27 cellular contexts compared by ENCODE assay signal in genomic region chrX:132044953-132045352, GRCh38. TPM values are rescaled to one million over a fixed set of nuclear protein-coding genes. Genes with fewer than 3 reads are reported as not detected.
A peak's percentile ranks its signal among the peaks of the same experiment; 100 is the strongest.
DNase-seq lines count a peak whose midpoint lies in the region; ATAC-seq, FAIRE-seq and TF ChIP-seq lines count a peak whose summit lies in the region.
"Had no signal": no experiment of that assay in that cellular context is flagged by ENCODE, and none has a peak within 500 bp of the region (broad histone marks: within the 10 kb centered on the region; RNA-seq: fewer than 3 reads in every experiment).

No MANE protein-coding gene starts in this region.

- TF ChIP-seq RAD21 in K562 (CRISPR knock-in tag; conservative IDR thresholded peaks at IDR 0.05 in 1 of 2, IDR thresholded peaks at IDR 0.05 in 1 of 2) = no peak

- 0% methylated on average over 4 of the region's 4 CpGs for WGBS in K562 (ENCODE audit: insufficient coverage, low coverage, missing lambda C conversion rate)

- no peak for TF ChIP-seq CTCF in GM23338 (conservative IDR thresholded peaks at IDR 0.05; ENCODE audit: low read depth in 2 of 2)
- TF ChIP-seq CTCF in K562 (IDR thresholded peaks at IDR 0.05 in 2 of 3, conservative IDR thresholded peaks at IDR 0.05 in 1 of 3; ENCODE audit: insufficient read depth in 2 of 3, low read depth in 1 of 3, low read length in 3 of 3) = no peak
- no peak for TF ChIP-seq CTCF in vagina (IDR thresholded peaks at IDR 0.05)

- no peak for ATAC-seq in GM23338
- ATAC-seq in K562 = peak; percentile 93
- no peak for ATAC-seq in HG03025 (IDR thresholded peaks at IDR 0.05; ENCODE audit: low FRiP score, unreplicated experiment)
- ATAC-seq: activated CD8-positive, alpha-beta memory T cell treated with anti-CD3 and anti-CD28 coated beads, Interleukin-2, amount 10 ng/mL, durations not matched to agents 7 days and 5 days; HCT116; left lung; naive thymus-derived CD4-positive, alpha-beta T cell; stimulated activated naive B cell treated with anti-CD40 and anti-IgM and Interleukin-4, amounts not matched to agents 10 μg/mL and 1 μg/mL and 100 μg/mL, for 72 hours had no signal

- peaks cover 3% of the 10 kb centered on the region for H3K27me3 Mint-ChIP-seq in GM23338 (ENCODE audit: insufficient read depth, low read depth, poor library complexity)
- H3K27me3 Mint-ChIP-seq: activated CD4-positive, alpha-beta T cell treated with anti-CD3 and anti-CD28 coated beads, Interleukin-2, amount 10 ng/mL, durations not matched to agents 7 days and 5 days; activated CD8-positive, alpha-beta memory T cell treated with anti-CD3 and anti-CD28 coated beads, Interleukin-2, amount 10 ng/mL, durations not matched to agents 7 days and 5 days; activated naive CD4-positive, alpha-beta T cell treated with anti-CD3 and anti-CD28 coated beads, Interleukin-2, amount 10 ng/mL, durations not matched to agents 7 days and 5 days; naive thymus-derived CD4-positive, alpha-beta T cell had no signal

- no peaks in the 10 kb centered on the region for H3K9me3 ChIP-seq in K562 (replicated peaks; ENCODE audit: control insufficient read depth, insufficient read depth, low read depth, low read length)
- H3K9me3 ChIP-seq in iPS-20b (ENCODE audit: insufficient read depth, low read depth, low read length) = no peaks in the 10 kb centered on the region
- no peaks in the 10 kb centered on the region for H3K9me3 ChIP-seq in vagina
- H3K9me3 ChIP-seq: BLaER1, left lung, testis had no signal

- H3K4me1 ChIP-seq in GM23338 (ENCODE audit: insufficient read depth) (peaks cover 50% of the 10 kb centered on the region), K562 (replicated peaks in 1 of 2; ENCODE audit: control insufficient read depth in 2 of 2, insufficient read depth in 2 of 2, low read length in 2 of 2) (peaks cover 0 to 20% of the 10 kb centered on the region in 2 experiments; a peak in 3 of 5 replicates), iPS-20b (ENCODE audit: insufficient read depth, low read length) (peaks cover 25% of the 10 kb centered on the region), vagina (no peaks in the 10 kb centered on the region)
- H3K4me1 ChIP-seq: BLaER1, left lung, testis had no signal

- no peaks in the 10 kb centered on the region for H3F3A ChIP-seq in GM23338 (replicated peaks; ENCODE audit: low read depth)

- POLR2A ChIA-PET in K562 (lab: Yijun Ruan, JAX) = interaction anchor here (1.4 kb wide), 1 partner anchor 21 kb away, joined by 7 read pairs; no protein-coding TSS in a partner anchor

- no peak for DNase-seq in GM23338 (ENCODE audit: low spot score)
- DNase-seq in NCI-H226 = peak; percentile 7
- peak; percentile 12 to 69 (median 38) for DNase-seq in K562 (ENCODE audit: extremely low read depth in 1 of 4, low spot score in 3 of 4)
- no peak for DNase-seq in activated effector memory CD4-positive, alpha-beta T cell treated with anti-CD3 and anti-CD28 coated beads, Interleukin-2, amount 50 U/mL, for 16 hours
- no peak for DNase-seq in vagina (ENCODE audit: extremely low spot score in 2 of 2)
- no peak for DNase-seq in COLO829 (ENCODE audit: low spot score)
- DNase-seq: ACHN; activated CD4-positive, alpha-beta T cell treated with anti-CD3 and anti-CD28 coated beads, Interleukin-2, amount 10 ng/mL, durations not matched to agents 7 days and 5 days; activated CD8-positive, alpha-beta memory T cell treated with anti-CD3 and anti-CD28 coated beads, Interleukin-2, amount 10 ng/mL, durations not matched to agents 7 days and 5 days; activated naive CD4-positive, alpha-beta T cell treated with anti-CD3 and anti-CD28 coated beads, Interleukin-2, amount 10 ng/mL, durations not matched to agents 7 days and 5 days; amygdala; Calu3; dermis blood vessel endothelial cell; immature natural killer cell; left lung; MM.1S; naive thymus-derived CD4-positive, alpha-beta T cell; NCI-H146; NCI-H510A; stimulated activated CD4-positive, alpha-beta T cell treated with anti-CD3 and anti-CD28 coated beads, Interleukin-4, amount 100 ng/mL, for 1 hour; stimulated activated naive B cell treated with anti-CD40 and anti-IgM and Interleukin-4, amounts not matched to agents 10 μg/mL and 1 μg/mL and 100 μg/mL, for 72 hours; testis had no signal

- H4K20me1 ChIP-seq in GM23338 (replicated peaks; ENCODE audit: insufficient read depth) (no peaks in the 10 kb centered on the region; the same call in 1 of the 2 replicates), K562 (replicated peaks; ENCODE audit: control insufficient read depth, insufficient read depth, low read length) (peaks cover 5% of the 10 kb centered on the region; the same call in 1 of the 2 replicates)

- no peak overlapping the region for H3K9ac ChIP-seq in K562 (ENCODE audit: insufficient read depth in 1 of 2, low read depth in 2 of 2, low read length in 2 of 2)
- H3K9ac ChIP-seq in iPS-20b (ENCODE audit: low read depth, low read length) = peak overlapping the region; percentile 32; the same call in 1 of the 2 replicates
- H3K9ac ChIP-seq: BLaER1 had no signal

- H3K4me2 ChIP-seq in GM23338 (peak overlapping the region; percentile 48; the same call in 1 of the 2 replicates), K562 (ENCODE audit: insufficient read depth, low read length) (no peak overlapping the region; the same call in 1 of the 2 replicates)
- H3K4me2 ChIP-seq: BLaER1 had no signal

- H3K4me3 Mint-ChIP-seq in GM23338 = peak overlapping the region; percentile 50; the same call in 1 of the 3 replicates
- H3K4me3 Mint-ChIP-seq: activated CD4-positive, alpha-beta T cell treated with anti-CD3 and anti-CD28 coated beads, Interleukin-2, amount 10 ng/mL, durations not matched to agents 7 days and 5 days; activated CD8-positive, alpha-beta memory T cell treated with anti-CD3 and anti-CD28 coated beads, Interleukin-2, amount 10 ng/mL, durations not matched to agents 7 days and 5 days; activated naive CD4-positive, alpha-beta T cell treated with anti-CD3 and anti-CD28 coated beads, Interleukin-2, amount 10 ng/mL, durations not matched to agents 7 days and 5 days; immature natural killer cell; naive thymus-derived CD4-positive, alpha-beta T cell; stimulated activated naive B cell treated with anti-CD40 and anti-IgM and Interleukin-4, amounts not matched to agents 10 μg/mL and 1 μg/mL and 100 μg/mL, for 72 hours had no signal

- FAIRE-seq in K562 (lab: Jason Lieb, UNC) = peak; percentile 95
- FAIRE-seq: GM12891 had no signal

- in situ Hi-C loops in K562 (cut with MboI) = no loop called here

- BruUV-seq in K562 (replicated peaks; lab: Mats Ljungman, UMichigan) = no TSS peak

- peaks cover 81% of the 10 kb centered on the region for H3K79me2 ChIP-seq in GM23338 (replicated peaks; ENCODE audit: insufficient read depth)
- peaks cover 94% of the 10 kb centered on the region for H3K79me2 ChIP-seq in K562 (ENCODE audit: control insufficient read depth, insufficient read depth, low read length)

- no peaks in the 10 kb centered on the region for H3K9me3 Mint-ChIP-seq in GM23338
- H3K9me3 Mint-ChIP-seq: activated CD4-positive, alpha-beta T cell treated with anti-CD3 and anti-CD28 coated beads, Interleukin-2, amount 10 ng/mL, durations not matched to agents 7 days and 5 days; activated naive CD4-positive, alpha-beta T cell treated with anti-CD3 and anti-CD28 coated beads, Interleukin-2, amount 10 ng/mL, durations not matched to agents 7 days and 5 days; immature natural killer cell; naive thymus-derived CD4-positive, alpha-beta T cell; stimulated activated naive B cell treated with anti-CD40 and anti-IgM and Interleukin-4, amounts not matched to agents 10 μg/mL and 1 μg/mL and 100 μg/mL, for 72 hours had no signal

- H3K9me2 ChIP-seq in GM23338 (ENCODE audit: insufficient read depth) = no peaks in the 10 kb centered on the region

- TF ChIP-seq POLR2A in K562 (conservative IDR thresholded peaks at IDR 0.05) (no peak), vagina (IDR thresholded peaks at IDR 0.05) (no peak)

- CTCF ChIA-PET in K562 (lab: Yijun Ruan, JAX; ENCODE audit: low intra/inter-chr PET ratio) = no interaction called here

- H3K36me3 ChIP-seq in GM23338 (ENCODE audit: insufficient read depth) = no peaks in the 10 kb centered on the region
- H3K36me3 ChIP-seq in K562 (ENCODE audit: control insufficient read depth, insufficient read depth, low read length) = peaks cover 10% of the 10 kb centered on the region; the same call in 1 of the 3 replicates
- H3K36me3 ChIP-seq in iPS-20b (ENCODE audit: insufficient read depth, low read depth, low read length) = no peaks in the 10 kb centered on the region
- H3K36me3 ChIP-seq in vagina = no peaks in the 10 kb centered on the region
- H3K36me3 ChIP-seq: left lung had no signal

- H2AFZ ChIP-seq in GM23338 (no peak overlapping the region), K562 (ENCODE audit: low read depth, low read length) (no peak overlapping the region)

- intact Hi-C loops in K562 (cut with micrococcal nuclease) (loop anchor here (2.0 kb wide), 1 partner anchor 22 kb away; the partner anchor contains the start of gene STK26), vagina (cut with DNase I) (no loop called here)

- peaks cover 48% of the 10 kb centered on the region for H3K4me1 Mint-ChIP-seq in GM23338

- H3K27me3 ChIP-seq in GM23338 (ENCODE audit: insufficient read depth) = no peaks in the 10 kb centered on the region
- no peaks in the 10 kb centered on the region for H3K27me3 ChIP-seq in K562 (ENCODE audit: control insufficient read depth in 2 of 2, insufficient read depth in 2 of 2, low read length in 2 of 2)
- no peaks in the 10 kb centered on the region for H3K27me3 ChIP-seq in iPS-20b (ENCODE audit: insufficient read depth, low read length)
- no peaks in the 10 kb centered on the region for H3K27me3 ChIP-seq in vagina
- H3K27me3 ChIP-seq: testis had no signal

- H3K27ac Mint-ChIP-seq in GM23338 = peak overlapping the region; percentile 96
- H3K27ac Mint-ChIP-seq: activated CD4-positive, alpha-beta T cell treated with anti-CD3 and anti-CD28 coated beads, Interleukin-2, amount 10 ng/mL, durations not matched to agents 7 days and 5 days; activated CD8-positive, alpha-beta memory T cell treated with anti-CD3 and anti-CD28 coated beads, Interleukin-2, amount 10 ng/mL, durations not matched to agents 7 days and 5 days; activated naive CD4-positive, alpha-beta T cell treated with anti-CD3 and anti-CD28 coated beads, Interleukin-2, amount 10 ng/mL, durations not matched to agents 7 days and 5 days; immature natural killer cell; naive thymus-derived CD4-positive, alpha-beta T cell; stimulated activated naive B cell treated with anti-CD40 and anti-IgM and Interleukin-4, amounts not matched to agents 10 μg/mL and 1 μg/mL and 100 μg/mL, for 72 hours had no signal

- H3K4me3 ChIP-seq in GM23338 = no peak overlapping the region
- no peak overlapping the region for H3K4me3 ChIP-seq in K562
- peak overlapping the region; percentile 30 for H3K4me3 ChIP-seq in iPS-20b (ENCODE audit: low read length)
- H3K4me3 ChIP-seq in vagina = no peak overlapping the region
- H3K4me3 ChIP-seq: BLaER1, left lung, testis had no signal

- TF ChIP-seq EP300 in K562 (IDR thresholded peaks at IDR 0.05; ENCODE audit: low read length) = peak; percentile 23; the same call in 1 of the 2 replicates

- no peaks in the 10 kb centered on the region for H3K36me3 Mint-ChIP-seq in GM23338 (ENCODE audit: low read depth)
- H3K36me3 Mint-ChIP-seq: immature natural killer cell had no signal

- no peaks in the 10 kb centered on the region for H3K9me1 ChIP-seq in K562 (ENCODE audit: control insufficient read depth, insufficient read depth, low read length)

- H3K27ac ChIP-seq in GM23338 (ENCODE audit: low read depth) (peak overlapping the region; percentile 53; the same call in 1 of the 2 replicates), K562 (ENCODE audit: extremely low read depth, low read depth, low read length) (peak overlapping the region; percentile 48; the same call in 2 of the 3 replicates), iPS-20b (ENCODE audit: low read length) (no peak overlapping the region), vagina (no peak overlapping the region)
- H3K27ac ChIP-seq: BLaER1, left lung, testis had no signal

RNA-seq across cellular contexts. Expression of gene STK26, which starts 21.9 kb away (rescaled TPM):
- 110 and 123 TPM in 2 replicates for total RNA-seq in GM23338 (2014; rRNA removed; shearing (Covaris generic))
- polyA plus RNA-seq in GM23338 (2016; fragmentation: Nextera tagmentation; extraction: Ambion mirVana) = 57.9 and 65.2 TPM in 2 replicates
- total RNA-seq in K562 (2011; cell fraction: chromatin; rRNA removed; ENCODE audit: low replicate concordance) = 7.1 and 28.5 TPM in 2 replicates
- 4.2 and 6.4 TPM in 2 replicates for total RNA-seq in K562 (2011; cell fraction: nucleolus; rRNA removed)
- 8.8 and 15.3 TPM in 2 replicates for total RNA-seq in K562 (2011; cell fraction: nucleoplasm; rRNA removed)
- total RNA-seq in K562 (2014; rRNA removed) = 40.8 and 43.4 TPM in 2 replicates
- total RNA-seq in K562 (2014; rRNA removed; fragmentation: Illumina TruSeq; extraction: Trizol) = 72.9 and 82.8 TPM in 2 replicates
- 66.8 and 72.3 TPM in 2 replicates for total RNA-seq in K562 (2015; rRNA removed; fragmentation: Illumina TruSeq; extraction: Trizol)
- total RNA-seq in K562 (2021) = 50.1 and 50.7 TPM in 2 replicates
- polyA plus RNA-seq in K562 (2011; rRNA removed) = 29.4 and 50.9 TPM in 2 replicates
- 6.9 and 10.6 TPM in 2 replicates for polyA plus RNA-seq in K562 (2011; cell fraction: cytosol; rRNA removed)
- polyA plus RNA-seq in K562 (2011; cell fraction: nucleus; rRNA removed) = 17.8 and 22.4 TPM in 2 replicates
- 31.4 and 44.2 TPM in 2 replicates for polyA plus RNA-seq in K562 (2012)
- 53.0 and 64.7 TPM in 2 replicates for polyA plus RNA-seq in K562 (2014; fragmentation: Illumina TruSeq; extraction: Trizol)
- 10 to 100 TPM; 28.1 to 29.3 TPM for polyA plus RNA-seq in K562 (2014; fragmentation: Nextera tagmentation; extraction: Ambion mirVana)
- polyA plus RNA-seq in K562 (2014; rRNA removed) = 38.6 and 39.5 TPM in 2 replicates
- 33.6 and 42.1 TPM in 2 replicates for polyA minus RNA-seq in K562 (2011; rRNA and poly(A)+ RNA removed)
- 18.1 and 24.6 TPM in 2 replicates for polyA minus RNA-seq in K562 (2011; cell fraction: cytosol; rRNA and poly(A)+ RNA removed)
- 11.6 and 13.8 TPM in 2 replicates for polyA minus RNA-seq in K562 (2011; cell fraction: nucleus; rRNA and poly(A)+ RNA removed)
- 18.9 TPM for total RNA-seq in vagina

Comparison
In these comparisons a context has a peak if more than half of its experiments do, and no peak if none do; other contexts are left out.
1. DNase-seq: peak in NCI-H226 (single experiment) and K562 (4 of 4); none in GM23338 (single experiment), activated effector memory CD4-positive, alpha-beta T cell treated with anti-CD3 and anti-CD28 coated beads, Interleukin-2, amount 50 U/mL, for 16 hours (single experiment), vagina (0 of 2) and COLO829 (single experiment).
2. H3K27ac ChIP-seq: peak in GM23338 (single experiment) and K562 (single experiment); none in iPS-20b (single experiment) and vagina (single experiment).